Comparison of ENCODE assay signal across 8 cellular contexts in genomic region chr5:6712136-6712581, GRCh38.
A peak's percentile ranks its signal among the peaks of the same experiment; 100 is the strongest.
DNase-seq lines count a peak whose midpoint lies in the region; ATAC-seq, FAIRE-seq and TF ChIP-seq lines count a peak whose summit lies in the region.

No MANE protein-coding gene starts in this region.

- FAIRE-seq in RCC 7860 (lab: Jason Lieb, UNC): no peak

- TF ChIP-seq CTCF in foreskin fibroblast (IDR thresholded peaks at IDR 0.05; ENCODE audit: low read depth, low read length) (no peak), neutrophil (IDR thresholded peaks at IDR 0.05) (no peak)

- H3K4me3 ChIP-seq in foreskin fibroblast (ENCODE audit: low read depth in 1 of 2, low read length in 2 of 2): peak overlapping the region; percentile 78 to 83
- H3K4me3 ChIP-seq in neutrophil (ENCODE audit: low read depth in 1 of 2, low read length in 1 of 2): peak overlapping the region; percentile 71 to 100

- no peaks in the 10 kb centered on the region for H3K36me3 ChIP-seq in neutrophil

- peak overlapping the region; percentile 96 for H3K27ac ChIP-seq in neutrophil

- peaks cover 50% of the 10 kb centered on the region for H3K27me3 ChIP-seq in neutrophil

- ATAC-seq in GM18511 (IDR thresholded peaks at IDR 0.05; ENCODE audit: unreplicated experiment) (peak; percentile 27), HG03460 (IDR thresholded peaks at IDR 0.05; ENCODE audit: unreplicated experiment) (peak; percentile 15), HG03108 (IDR thresholded peaks at IDR 0.05; ENCODE audit: unreplicated experiment) (no peak)

- no peaks in the 10 kb centered on the region for H3K9me3 ChIP-seq in neutrophil

- peaks cover 33 to 37% of the 10 kb centered on the region in 2 experiments for H3K4me1 ChIP-seq in neutrophil (ENCODE audit: control insufficient read depth in 1 of 2, insufficient read depth in 1 of 2, low read depth in 1 of 2, low read length in 1 of 2)

- DNase-seq in ACHN (peak; percentile 68), RCC 7860 (ENCODE audit: low spot score) (peak; percentile 73), activated gamma-delta T cell (lab: John Stamatoyannopoulos, UW) (peak; percentile 39), foreskin fibroblast (peak; percentile 61 to 80)

- in situ Hi-C loops in ACHN (cut with HindIII; ENCODE audit: low pct_ligation_motif_present, low pct_unique_long_range_greater_than_20kb, low sequenced_read_pairs): no loop called here
